ENCODE assay signal across 1 cellular context in the genomic region with DNA sequence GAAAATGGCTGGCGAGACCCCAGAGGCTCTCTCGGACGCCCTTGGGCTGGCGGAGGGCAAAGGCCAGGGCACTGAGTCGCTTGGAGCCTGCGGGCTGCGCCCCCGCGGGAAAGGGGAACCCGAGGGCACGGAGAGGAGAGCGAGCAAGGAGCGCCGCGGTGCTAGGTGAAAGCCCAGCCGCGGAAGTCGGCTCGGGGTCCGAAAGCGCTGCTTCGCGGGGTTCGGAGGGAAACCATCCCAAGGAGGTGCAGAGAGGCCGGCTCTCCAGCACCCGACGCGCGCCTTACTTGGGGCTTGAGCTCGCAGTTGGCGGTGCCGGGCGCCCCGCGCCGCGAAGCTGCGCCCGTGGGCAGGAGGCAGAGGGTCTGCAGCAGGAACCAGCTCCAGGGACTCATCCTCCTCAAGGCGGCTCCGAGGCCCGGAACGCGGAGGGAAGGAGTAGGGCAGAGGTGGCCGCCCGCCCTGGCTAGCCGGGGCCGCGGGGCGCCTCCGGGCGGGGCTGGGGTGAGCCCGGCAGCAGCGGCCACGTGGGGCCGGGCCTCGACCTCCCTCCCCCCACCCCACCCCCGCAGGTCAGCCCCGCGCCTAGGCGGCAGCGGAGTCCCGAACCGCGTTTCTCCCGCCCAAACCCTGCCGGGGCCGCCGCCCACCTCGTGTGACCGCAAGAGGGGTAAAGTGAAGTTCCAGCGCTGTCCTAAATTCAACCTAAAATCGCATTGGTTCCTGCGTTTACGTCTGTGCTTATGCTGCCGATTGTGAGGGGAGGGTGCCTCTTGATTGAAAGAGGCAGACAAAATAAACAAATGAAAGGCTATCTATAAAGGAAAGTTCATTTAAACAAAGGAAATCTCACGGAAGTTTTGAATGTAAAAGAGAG.
TF ChIP-seq lines count a peak whose summit lies in the region.

A gene with protein sequence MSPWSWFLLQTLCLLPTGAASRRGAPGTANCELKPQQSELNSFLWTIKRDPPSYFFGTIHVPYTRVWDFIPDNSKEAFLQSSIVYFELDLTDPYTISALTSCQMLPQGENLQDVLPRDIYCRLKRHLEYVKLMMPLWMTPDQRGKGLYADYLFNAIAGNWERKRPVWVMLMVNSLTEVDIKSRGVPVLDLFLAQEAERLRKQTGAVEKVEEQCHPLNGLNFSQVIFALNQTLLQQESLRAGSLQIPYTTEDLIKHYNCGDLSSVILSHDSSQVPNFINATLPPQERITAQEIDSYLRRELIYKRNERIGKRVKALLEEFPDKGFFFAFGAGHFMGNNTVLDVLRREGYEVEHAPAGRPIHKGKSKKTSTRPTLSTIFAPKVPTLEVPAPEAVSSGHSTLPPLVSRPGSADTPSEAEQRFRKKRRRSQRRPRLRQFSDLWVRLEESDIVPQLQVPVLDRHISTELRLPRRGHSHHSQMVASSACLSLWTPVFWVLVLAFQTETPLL (minus strand): TSS at position 440 of the 877 bp plus-strand sequence. CDS start 45 bp downstream, at position 395.

TF ChIP-seq in HepG2, 621 proteins besides CTCF, POLR2A, EP300 and RAD21 (continued from another document):
- TF ChIP-seq RXRA (CRISPR knock-in tag; IDR thresholded peaks at IDR 0.05) (peak; percentile 15; the same call in 1 of the 2 replicates), KDM3A (CRISPR knock-in tag; IDR thresholded peaks at IDR 0.05; ENCODE audit: low read depth) (peak; percentile 19; the same call in 1 of the 2 replicates), SALL1 (CRISPR knock-in tag; IDR thresholded peaks at IDR 0.05) (no peak)
- TF ChIP-seq, protein P1, sequence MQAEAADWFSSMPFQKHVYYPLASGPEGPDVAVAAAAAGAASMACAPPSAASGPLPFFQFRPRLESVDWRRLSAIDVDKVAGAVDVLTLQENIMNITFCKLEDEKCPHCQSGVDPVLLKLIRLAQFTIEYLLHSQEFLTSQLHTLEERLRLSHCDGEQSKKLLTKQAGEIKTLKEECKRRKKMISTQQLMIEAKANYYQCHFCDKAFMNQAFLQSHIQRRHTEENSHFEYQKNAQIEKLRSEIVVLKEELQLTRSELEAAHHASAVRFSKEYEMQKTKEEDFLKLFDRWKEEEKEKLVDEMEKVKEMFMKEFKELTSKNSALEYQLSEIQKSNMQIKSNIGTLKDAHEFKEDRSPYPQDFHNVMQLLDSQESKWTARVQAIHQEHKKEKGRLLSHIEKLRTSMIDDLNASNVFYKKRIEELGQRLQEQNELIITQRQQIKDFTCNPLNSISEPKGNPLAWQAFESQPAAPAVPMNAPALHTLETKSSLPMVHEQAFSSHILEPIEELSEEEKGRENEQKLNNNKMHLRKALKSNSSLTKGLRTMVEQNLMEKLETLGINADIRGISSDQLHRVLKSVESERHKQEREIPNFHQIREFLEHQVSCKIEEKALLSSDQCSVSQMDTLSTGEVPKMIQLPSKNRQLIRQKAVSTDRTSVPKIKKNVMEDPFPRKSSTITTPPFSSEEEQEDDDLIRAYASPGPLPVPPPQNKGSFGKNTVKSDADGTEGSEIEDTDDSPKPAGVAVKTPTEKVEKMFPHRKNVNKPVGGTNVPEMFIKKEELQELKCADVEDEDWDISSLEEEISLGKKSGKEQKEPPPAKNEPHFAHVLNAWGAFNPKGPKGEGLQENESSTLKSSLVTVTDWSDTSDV (CRISPR knock-in tag; IDR thresholded peaks at IDR 0.05) = no peak
- TF ChIP-seq, protein P2, sequence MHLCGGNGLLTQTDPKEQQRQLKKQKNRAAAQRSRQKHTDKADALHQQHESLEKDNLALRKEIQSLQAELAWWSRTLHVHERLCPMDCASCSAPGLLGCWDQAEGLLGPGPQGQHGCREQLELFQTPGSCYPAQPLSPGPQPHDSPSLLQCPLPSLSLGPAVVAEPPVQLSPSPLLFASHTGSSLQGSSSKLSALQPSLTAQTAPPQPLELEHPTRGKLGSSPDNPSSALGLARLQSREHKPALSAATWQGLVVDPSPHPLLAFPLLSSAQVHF (CRISPR knock-in tag; IDR thresholded peaks at IDR 0.05) = no peak
